15 cellular contexts compared by ENCODE assay signal in the genomic region with DNA sequence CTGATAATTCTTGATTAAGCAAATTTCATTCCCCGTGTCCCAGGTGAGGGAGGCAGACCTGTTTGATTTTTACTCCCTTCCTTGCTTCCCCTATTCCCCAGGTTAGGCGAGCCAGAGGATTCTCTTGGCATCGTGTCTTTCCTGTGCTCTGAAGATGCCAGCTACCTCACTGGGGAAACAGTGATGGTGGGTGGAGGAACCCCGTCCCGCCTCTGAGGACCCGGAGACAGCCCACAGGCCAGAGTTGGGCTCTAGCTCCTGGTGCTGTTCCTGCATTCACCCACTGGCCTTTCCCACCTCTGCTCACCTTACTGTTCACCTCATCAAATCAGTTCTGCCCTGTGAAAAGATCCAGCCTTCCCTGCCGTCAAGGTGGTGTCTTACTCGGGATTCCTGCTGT. TPM values are rescaled to one million over a fixed set of nuclear protein-coding genes. Genes with fewer than 3 reads are reported as not detected.
DNase-seq lines count a peak whose midpoint lies in the region; ATAC-seq and TF ChIP-seq lines count a peak whose summit lies in the region.
"Not testable (repeated sequence)": the region's sequence is repeated elsewhere in the genome, so short reads cannot be mapped to it uniquely, and the experiment has no call there.
"Had no signal": no experiment of that assay in that cellular context is flagged by ENCODE, and none has a peak within 500 bp of the region (broad histone marks: within the 10 kb centered on the region; RNA-seq: fewer than 3 reads in every experiment).

No MANE protein-coding gene starts in this region.

- 43% methylated on average over 8 of the region's 8 CpGs for WGBS in suprapubic skin

- H3K4me1 Mint-ChIP-seq in CD4-positive, CD25-positive, alpha-beta regulatory T cell = peaks cover 0 to 17% (median 8%) of the 10 kb centered on the region in 4 donors
- H3K4me1 Mint-ChIP-seq in HFFc6 (ENCODE audit: low read depth) (peaks cover 12% of the 10 kb centered on the region), chondrocyte (ENCODE audit: low read depth) (peaks cover 12% of the 10 kb centered on the region), immature natural killer cell (peaks cover 23 to 24% of the 10 kb centered on the region in 2 donors), nephron progenitor cell (peaks cover 16% of the 10 kb centered on the region)
- H3K4me1 Mint-ChIP-seq in activated CD4-positive, alpha-beta T cell treated with anti-CD3 and anti-CD28 coated beads for 36 hours = peaks cover 19% of the 10 kb centered on the region
- peaks cover 17% of the 10 kb centered on the region for H3K4me1 Mint-ChIP-seq in activated T-helper 2 cell treated with anti-CD3 and anti-CD28 coated beads, Interferon-gamma antibody, Interleukin-2, Interleukin-4, amounts not matched to agents 10 μg/mL and 5 μg/mL and 100 μg/mL, durations not matched to agents 14 hours and 24 hours and 36 hours (ENCODE audit: low read depth)

- POLR2A ChIA-PET in activated CD4-positive, alpha-beta T cell treated with anti-CD3 and anti-CD28 coated beads for 36 hours (lab: Charles Lee) = not testable (repeated sequence)

- CTCF ChIA-PET in activated CD4-positive, alpha-beta T cell treated with anti-CD3 and anti-CD28 coated beads for 36 hours (lab: Charles Lee) = not testable (repeated sequence)

- H3K4me3 Mint-ChIP-seq in CD4-positive, CD25-positive, alpha-beta regulatory T cell = peak overlapping the region; percentile 76 to 92 (median 82)
- peak overlapping the region; percentile 81 for H3K4me3 Mint-ChIP-seq in HFFc6
- peak overlapping the region; percentile 57 for H3K4me3 Mint-ChIP-seq in activated CD4-positive, alpha-beta T cell treated with anti-CD3 and anti-CD28 coated beads for 36 hours
- peak overlapping the region; percentile 75 for H3K4me3 Mint-ChIP-seq in activated T-helper 2 cell treated with anti-CD3 and anti-CD28 coated beads, Interferon-gamma antibody, Interleukin-2, Interleukin-4, amounts not matched to agents 10 μg/mL and 5 μg/mL and 100 μg/mL, durations not matched to agents 14 hours and 24 hours and 36 hours (ENCODE audit: low read depth)
- peak overlapping the region; percentile 70 for H3K4me3 Mint-ChIP-seq in chondrocyte (ENCODE audit: unreplicated experiment)
- peak overlapping the region; percentile 79 to 91 (median 90) for H3K4me3 Mint-ChIP-seq in immature natural killer cell
- peak overlapping the region; percentile 83 for H3K4me3 Mint-ChIP-seq in nephron progenitor cell

- peaks cover 14% of the 10 kb centered on the region for H3K4me1 ChIP-seq in CD4-positive, CD25-positive, alpha-beta regulatory T cell (ENCODE audit: control insufficient read depth, insufficient read depth, low read length, poor library complexity, severe bottlenecking)
- peaks cover 17% of the 10 kb centered on the region for H3K4me1 ChIP-seq in suprapubic skin

- intact Hi-C loops in activated CD4-positive, alpha-beta T cell treated with anti-CD3 and anti-CD28 coated beads for 36 hours (cut with DNase I, micrococcal nuclease) = loop anchor here in 1 of 2 experiments (1.0 to 5.0 kb wide), 3 partner anchors 14 to 247 kb away; partner anchors contain the start of genes DHRS1, NOP9 and RABGGTA
- intact Hi-C loops in activated T-helper 2 cell treated with anti-CD3 and anti-CD28 coated beads, Interferon-gamma antibody, Interleukin-2, Interleukin-4, amounts not matched to agents 10 μg/mL and 5 μg/mL and 100 μg/mL, durations not matched to agents 14 hours and 24 hours and 36 hours (cut with micrococcal nuclease) = not testable (repeated sequence)

- peaks cover 58% of the 10 kb centered on the region for H3K27me3 Mint-ChIP-seq in CD4-positive, CD25-positive, alpha-beta regulatory T cell
- H3K27me3 Mint-ChIP-seq in HFFc6 (ENCODE audit: insufficient read depth) (peaks cover 44% of the 10 kb centered on the region), chondrocyte (ENCODE audit: low read depth) (peaks cover 39% of the 10 kb centered on the region), nephron progenitor cell (ENCODE audit: low read depth, poor library complexity) (peaks cover 66% of the 10 kb centered on the region)
- H3K27me3 Mint-ChIP-seq in activated CD4-positive, alpha-beta T cell treated with anti-CD3 and anti-CD28 coated beads for 36 hours; immature natural killer cell (ENCODE audit: low read depth in 3 of 3): not testable (repeated sequence)
- peaks cover 31% of the 10 kb centered on the region for H3K27me3 Mint-ChIP-seq in activated T-helper 2 cell treated with anti-CD3 and anti-CD28 coated beads, Interferon-gamma antibody, Interleukin-2, Interleukin-4, amounts not matched to agents 10 μg/mL and 5 μg/mL and 100 μg/mL, durations not matched to agents 14 hours and 24 hours and 36 hours (ENCODE audit: low read depth)

- not testable (repeated sequence) for H3K36me3 ChIP-seq in CD4-positive, CD25-positive, alpha-beta regulatory T cell (ENCODE audit: control insufficient read depth, insufficient read depth, low read length); suprapubic skin

- H3K4me3 ChIP-seq in CD4-positive, CD25-positive, alpha-beta regulatory T cell (ENCODE audit: low read depth, low read length); suprapubic skin: not testable (repeated sequence)

- H3K27me3 ChIP-seq in CD4-positive, CD25-positive, alpha-beta regulatory T cell (ENCODE audit: control insufficient read depth, insufficient read depth, low read length); suprapubic skin: not testable (repeated sequence)

- not testable (repeated sequence) for H3K9me3 Mint-ChIP-seq in CD4-positive, CD25-positive, alpha-beta regulatory T cell; HFFc6; activated CD4-positive, alpha-beta T cell treated with anti-CD3 and anti-CD28 coated beads for 36 hours (ENCODE audit: low read depth); activated T-helper 2 cell treated with anti-CD3 and anti-CD28 coated beads, Interferon-gamma antibody, Interleukin-2, Interleukin-4, amounts not matched to agents 10 μg/mL and 5 μg/mL and 100 μg/mL, durations not matched to agents 14 hours and 24 hours and 36 hours; chondrocyte (ENCODE audit: low read depth); immature natural killer cell; nephron progenitor cell

- not testable (repeated sequence) for TF ChIP-seq CTCF in HFFc6 (IDR thresholded peaks at IDR 0.05); chondrocyte (IDR thresholded peaks at IDR 0.05); nephron progenitor cell (IDR thresholded peaks at IDR 0.05); suprapubic skin (IDR thresholded peaks at IDR 0.05)

- H3K36me3 Mint-ChIP-seq in CD4-positive, CD25-positive, alpha-beta regulatory T cell; HFFc6 (ENCODE audit: low read depth); activated CD4-positive, alpha-beta T cell treated with anti-CD3 and anti-CD28 coated beads for 36 hours (ENCODE audit: low read depth); activated T-helper 2 cell treated with anti-CD3 and anti-CD28 coated beads, Interferon-gamma antibody, Interleukin-2, Interleukin-4, amounts not matched to agents 10 μg/mL and 5 μg/mL and 100 μg/mL, durations not matched to agents 14 hours and 24 hours and 36 hours (ENCODE audit: low read depth); chondrocyte (ENCODE audit: low read depth); immature natural killer cell; nephron progenitor cell (ENCODE audit: low read depth): not testable (repeated sequence)

- H3K9me3 ChIP-seq in CD4-positive, CD25-positive, alpha-beta regulatory T cell (ENCODE audit: control insufficient read depth in 2 of 2, low read length in 2 of 2); suprapubic skin: not testable (repeated sequence)

- not testable (repeated sequence) for ATAC-seq in CD4-positive, CD25-positive, alpha-beta regulatory T cell (ENCODE audit: low read depth in 2 of 2); activated CD4-positive, alpha-beta T cell treated with anti-CD3 and anti-CD28 coated beads for 36 hours

- TF ChIP-seq POLR2A in suprapubic skin (IDR thresholded peaks at IDR 0.05) = not testable (repeated sequence)

- H3K27ac ChIP-seq in CD4-positive, CD25-positive, alpha-beta regulatory T cell (ENCODE audit: insufficient read depth, low read length, poor library complexity, severe bottlenecking) = not testable (repeated sequence)
- peak overlapping the region; percentile 74 for H3K27ac ChIP-seq in suprapubic skin

- DNase-seq in CD4-positive, CD25-positive, alpha-beta regulatory T cell; HFFc6; activated CD4-positive, alpha-beta T cell treated with anti-CD3 and anti-CD28 coated beads for 36 hours; activated T-helper 2 cell treated with anti-CD3 and anti-CD28 coated beads, Interferon-gamma antibody, Interleukin-2, Interleukin-4, amounts not matched to agents 10 μg/mL and 5 μg/mL and 100 μg/mL, durations not matched to agents 14 hours and 24 hours and 36 hours (ENCODE audit: low spot score); chondrocyte (ENCODE audit: low spot score); immature natural killer cell; nephron progenitor cell; suprapubic skin (ENCODE audit: low spot score in 2 of 2): not testable (repeated sequence)

- H3K27ac Mint-ChIP-seq in CD4-positive, CD25-positive, alpha-beta regulatory T cell = peak overlapping the region in 2 of 3 donors; percentile 63 to 89
- H3K27ac Mint-ChIP-seq in HFFc6 (peak overlapping the region; percentile 45; the same call in 1 of the 2 replicates), immature natural killer cell (peak overlapping the region in 1 of 6 donors; percentile 74)
- H3K27ac Mint-ChIP-seq in activated CD4-positive, alpha-beta T cell treated with anti-CD3 and anti-CD28 coated beads for 36 hours = peak overlapping the region; percentile 67
- H3K27ac Mint-ChIP-seq in activated T-helper 2 cell treated with anti-CD3 and anti-CD28 coated beads, Interferon-gamma antibody, Interleukin-2, Interleukin-4, amounts not matched to agents 10 μg/mL and 5 μg/mL and 100 μg/mL, durations not matched to agents 14 hours and 24 hours and 36 hours; chondrocyte (ENCODE audit: unreplicated experiment); nephron progenitor cell: not testable (repeated sequence)

- not testable (repeated sequence) for TF ChIP-seq EP300 in suprapubic skin (IDR thresholded peaks at IDR 0.05)

RNA-seq across cellular contexts. Expression of gene CARMIL3, which starts 1.1 kb away (rescaled TPM):
- 0.52 TPM for total RNA-seq in CD4-positive, CD25-positive, alpha-beta regulatory T cell
- polyA plus RNA-seq in CD4-positive, CD25-positive, alpha-beta regulatory T cell = not detected
- total RNA-seq in HFFc6 (2021; fragmentation: NEBNext Ultra II Directional; extraction: Animal tissue kit (Norgen Biotek cat#: 25700)) = not detected
- total RNA-seq in activated CD4-positive, alpha-beta T cell treated with anti-CD3 and anti-CD28 coated beads for 36 hours = under 1 TPM; 0.74 to 0.91 TPM
- total RNA-seq in activated T-helper 2 cell treated with anti-CD3 and anti-CD28 coated beads, Interferon-gamma antibody, Interleukin-2, Interleukin-4, amounts not matched to agents 10 μg/mL and 5 μg/mL and 100 μg/mL, durations not matched to agents 14 hours and 24 hours and 36 hours = 1.3 and 1.7 TPM in 2 replicates
- total RNA-seq in chondrocyte = 0.34 to 0.60 TPM (median 0.54 TPM) in 3 replicates
- under 1 TPM; 0.09 to 0.82 (median 0.32) TPM for polyA plus RNA-seq in immature natural killer cell
- 10 to 100 TPM in 1 of 4 donors, 1 to 10 TPM in 3; 5.9 to 11.2 (median 7.7) TPM for total RNA-seq in suprapubic skin

RNA-seq across cellular contexts. Expression of gene CPNE6, which starts 20.6 kb away (rescaled TPM):
- not detected for total RNA-seq in CD4-positive, CD25-positive, alpha-beta regulatory T cell
- not detected for polyA plus RNA-seq in CD4-positive, CD25-positive, alpha-beta regulatory T cell
- not detected for total RNA-seq in HFFc6 (2021; fragmentation: NEBNext Ultra II Directional; extraction: Animal tissue kit (Norgen Biotek cat#: 25700))
- not detected for total RNA-seq in activated CD4-positive, alpha-beta T cell treated with anti-CD3 and anti-CD28 coated beads for 36 hours
- total RNA-seq in activated T-helper 2 cell treated with anti-CD3 and anti-CD28 coated beads, Interferon-gamma antibody, Interleukin-2, Interleukin-4, amounts not matched to agents 10 μg/mL and 5 μg/mL and 100 μg/mL, durations not matched to agents 14 hours and 24 hours and 36 hours = not detected in 2 replicates
- total RNA-seq in chondrocyte = not detected in 3 replicates
- not detected for polyA plus RNA-seq in immature natural killer cell
- total RNA-seq in suprapubic skin = not detected
- total RNA-seq: left cardiac atrium; mammary epithelial cell; myocyte; sciatic nerve; SK-MEL-5; stomach; T-helper 1 cell treated with Interleukin-12 subunit alpha and Interleukin-12 subunit beta and Interleukin-4 antibody, amounts not matched to agents 30 ng/mL and 1 ng/mL, for 36 hours had no signal
- polyA plus RNA-seq: mammary epithelial cell had no signal

RNA-seq across cellular contexts. Expression of gene PCK2, which starts 43.4 kb away (rescaled TPM):
- total RNA-seq in CD4-positive, CD25-positive, alpha-beta regulatory T cell = 21.0 TPM
- 10 to 100 TPM; 26.3 to 32.2 (median 27.8) TPM for polyA plus RNA-seq in CD4-positive, CD25-positive, alpha-beta regulatory T cell
- 10 to 100 TPM; 19.9 to 27.6 (median 24.0) TPM for total RNA-seq in HFFc6 (2021; fragmentation: NEBNext Ultra II Directional; extraction: Animal tissue kit (Norgen Biotek cat#: 25700))
- 100 to 1,000 TPM; 101 to 115 TPM for total RNA-seq in activated CD4-positive, alpha-beta T cell treated with anti-CD3 and anti-CD28 coated beads for 36 hours
- 62.7 and 62.8 TPM in 2 replicates for total RNA-seq in activated T-helper 2 cell treated with anti-CD3 and anti-CD28 coated beads, Interferon-gamma antibody, Interleukin-2, Interleukin-4, amounts not matched to agents 10 μg/mL and 5 μg/mL and 100 μg/mL, durations not matched to agents 14 hours and 24 hours and 36 hours
- total RNA-seq in chondrocyte (18.7 to 126 TPM (median 118 TPM) in 3 replicates), suprapubic skin (10 to 100 TPM in 3 of 4 donors, 1 to 10 TPM in 1; 9.2 to 25.1 (median 14.4) TPM)
- 10 to 100 TPM in 2 of 3 donors, 1 to 10 TPM in 1; 8.2 to 13.3 (median 12.0) TPM for polyA plus RNA-seq in immature natural killer cell
